26 cellular contexts compared by ENCODE assay signal in genomic region chr11:20621679-20622078, GRCh38. TPM values are rescaled to one million over a fixed set of nuclear protein-coding genes. Genes with fewer than 3 reads are reported as not detected.
A peak's percentile ranks its signal among the peaks of the same experiment; 100 is the strongest.
DNase-seq lines count a peak whose midpoint lies in the region; ATAC-seq, FAIRE-seq and TF ChIP-seq lines count a peak whose summit lies in the region.
"Had no signal": no experiment of that assay in that cellular context is flagged by ENCODE, and none has a peak within 500 bp of the region (broad histone marks: within the 10 kb centered on the region; RNA-seq: fewer than 3 reads in every experiment).

No MANE protein-coding gene starts in this region.

- CTCF ChIA-PET in WTC11 (lab: Charles Lee), result interaction anchor here (0.6 to 4.3 kb wide), 6 partner anchors 9 to 493 kb away, joined by 3 to 33 read pairs (median 3); no protein-coding TSS in a partner anchor

- no peak overlapping the region for H3K4me3 ChIP-seq in H7 (ENCODE audit: insufficient read depth, low read depth, low read length)
- H3K4me3 ChIP-seq: HAP-1, Peyer's patch had no signal

- H3K4me1 Mint-ChIP-seq in WTC11, result peaks cover 43% of the 10 kb centered on the region

- H3K27ac Mint-ChIP-seq in WTC11, result peak overlapping the region; percentile 67
- H3K27ac Mint-ChIP-seq: CD8-positive, alpha-beta T cell; T-helper 2 cell treated with Interferon-gamma antibody and Interleukin-4, amounts not matched to agents 5 μg/mL and 100 μg/mL, for 36 hours had no signal

- H3K36me3 Mint-ChIP-seq in WTC11, result no peaks in the 10 kb centered on the region
- H3K36me3 Mint-ChIP-seq: CD8-positive, alpha-beta T cell had no signal

- no peak overlapping the region for H3K4me3 Mint-ChIP-seq in WTC11
- H3K4me3 Mint-ChIP-seq: CD8-positive, alpha-beta T cell; T-helper 2 cell treated with Interferon-gamma antibody and Interleukin-4, amounts not matched to agents 5 μg/mL and 100 μg/mL, for 36 hours had no signal

- peak; percentile 80 for ATAC-seq in WTC11
- ATAC-seq: CD8-positive, alpha-beta T cell; SK-N-SH treated with all-trans-retinoic acid at 6 μM for 48 hours had no signal

- DNase-seq in NCI-H2171 treated with DMSO at 0.1 percent for 48 hours (lab: John Stamatoyannopoulos, UW), result peak; percentile 0
- no peak for DNase-seq in NCI-H2171 (lab: John Stamatoyannopoulos, UW)
- peak; percentile 38 for DNase-seq in H7
- peak; percentile 44 for DNase-seq in WTC11 (ENCODE audit: low spot score)
- peak; percentile 44 for DNase-seq in left kidney (ENCODE audit: low read depth, low spot score)
- no peak for DNase-seq in GM12891 (ENCODE audit: insufficient read length, low spot score)
- DNase-seq in kidney tubule cell (ENCODE audit: low spot score), result no peak
- no peak for DNase-seq in cerebellar cortex (ENCODE audit: low spot score)
- DNase-seq: AML-193; C1 segment of cervical spinal cord; CD8-positive, alpha-beta T cell; GDM1; KBM-7; NCI-H1092; NCI-H1694 treated with DMSO at 0.1 percent for 48 hours; NCI-H2081 treated with DMSO at 0.1 percent for 48 hours; NCI-H446; NCI-H774; Peyer's patch had no signal

- H3K9me3 Mint-ChIP-seq in WTC11, result no peaks in the 10 kb centered on the region
- H3K9me3 Mint-ChIP-seq: CD8-positive, alpha-beta T cell; T-helper 2 cell treated with Interferon-gamma antibody and Interleukin-4, amounts not matched to agents 5 μg/mL and 100 μg/mL, for 36 hours had no signal

- TF ChIP-seq POLR2A in GM12891 (IDR thresholded peaks at IDR 0.05; ENCODE audit: low read depth, low read length), result no peak

- no peak for TF ChIP-seq CTCF in WTC11 (IDR thresholded peaks at IDR 0.05)

- H3K36me3 ChIP-seq in H7 (replicated peaks; ENCODE audit: control insufficient read depth, insufficient read depth, low read length), result no peaks in the 10 kb centered on the region
- H3K36me3 ChIP-seq: HAP-1, Peyer's patch had no signal

- no peaks in the 10 kb centered on the region for H3K27me3 ChIP-seq in H7 (ENCODE audit: control insufficient read depth, insufficient read depth, low read length)
- H3K27me3 ChIP-seq: Peyer's patch had no signal

- no peak for FAIRE-seq in GM12891 (lab: Jason Lieb, UNC)

- POLR2A ChIA-PET in WTC11 (lab: Charles Lee), result no interaction called here

- H3K27me3 Mint-ChIP-seq in WTC11 (ENCODE audit: low read depth), result peaks cover 5% of the 10 kb centered on the region; the same call in 1 of the 2 replicates

TF ChIP-seq in WTC11, 78 proteins besides CTCF, POLR2A, EP300 and RAD21:
- no peak for TF ChIP-seq NFATC4 (CRISPR knock-in tag; IDR thresholded peaks at IDR 0.05)
- peak; percentile 24; the same call in 1 of the 2 replicates for TF ChIP-seq TEAD1 (CRISPR knock-in tag; IDR thresholded peaks at IDR 0.05)
- peak; percentile 27; the same call in 1 of the 2 replicates for TF ChIP-seq FOXK1 (CRISPR knock-in tag; IDR thresholded peaks at IDR 0.05)
- TF ChIP-seq GRHL2 (CRISPR knock-in tag; IDR thresholded peaks at IDR 0.05; ENCODE audit: insufficient replicate concordance, severe bottlenecking), result no peak
- TF ChIP-seq CBFB (CRISPR knock-in tag; IDR thresholded peaks at IDR 0.05; ENCODE audit: low read depth), result no peak
- peak; percentile 54; the same call in 1 of the 2 replicates for TF ChIP-seq ETV6 (CRISPR knock-in tag; IDR thresholded peaks at IDR 0.05)
- TF ChIP-seq FOXJ3 (CRISPR knock-in tag; IDR thresholded peaks at IDR 0.05; ENCODE audit: borderline replicate concordance), result no peak
- peak; percentile 80 for TF ChIP-seq ESRRA (CRISPR knock-in tag; IDR thresholded peaks at IDR 0.05; ENCODE audit: borderline replicate concordance)

TF ChIP-seq in GM12891, 5 proteins besides CTCF, POLR2A, EP300 and RAD21:
- TF ChIP-seq SPI1 (IDR thresholded peaks at IDR 0.05; ENCODE audit: low read depth, low read length) (no peak), PAX5 (IDR thresholded peaks at IDR 0.05; ENCODE audit: insufficient read depth, low read length, severe bottlenecking) (no peak), POU2F2 (IDR thresholded peaks at IDR 0.05; ENCODE audit: low read depth, low read length) (no peak), TAF1 (IDR thresholded peaks at IDR 0.05; ENCODE audit: low read depth, low read length) (no peak), POLR2AphosphoS5 (IDR thresholded peaks at IDR 0.05; ENCODE audit: low read depth, low read length) (no peak)

RNA-seq across cellular contexts. Expression of gene SLC6A5, which starts 22.3 kb away (rescaled TPM):
- 0.30 TPM in 1 of 2 replicates, not detected in the other for total RNA-seq in H7 (2014; rRNA removed; shearing (Covaris generic))
- total RNA-seq in WTC11 (2021), result 0.05 TPM in 2 of 3 replicates, not detected in the other
- 0.06 TPM for polyA plus RNA-seq in GM12891 (2012; ENCODE audit: low read depth, missing spikeins)
- total RNA-seq: A172; CD8-positive, alpha-beta T cell; Daoy; OCI-LY7; Peyer's patch had no signal
- polyA plus RNA-seq: AG04450 had no signal

RNA-seq across cellular contexts. Expression of gene NELL1, which starts 47.7 kb away (rescaled TPM):
- total RNA-seq in H7 (2014; rRNA removed; shearing (Covaris generic)), result 2.6 and 5.1 TPM in 2 replicates
- 1.8 to 2.6 TPM (median 2.4 TPM) in 3 replicates for total RNA-seq in WTC11 (2021)
- not detected for polyA plus RNA-seq in GM12891 (2012; ENCODE audit: low read depth, missing spikeins)
- total RNA-seq: A172; CD8-positive, alpha-beta T cell; Daoy; OCI-LY7; Peyer's patch had no signal
- polyA plus RNA-seq: AG04450 had no signal

Comparison
In these comparisons a context has a peak if more than half of its experiments do, and no peak if none do; other contexts are left out.
1. DNase-seq: peak in NCI-H2171 treated with DMSO at 0.1 percent for 48 hours (single experiment), H7 (single experiment), WTC11 (single experiment) and left kidney (single experiment); none in NCI-H2171 (single experiment), GM12891 (single experiment), kidney tubule cell (single experiment) and cerebellar cortex (single experiment).